Comparison of ENCODE assay signal across 8 cellular contexts in genomic region chr6:5084787-5085637, GRCh38. TPM values are rescaled to one million over a fixed set of nuclear protein-coding genes. Genes with fewer than 3 reads are reported as not detected.
A peak's percentile ranks its signal among the peaks of the same experiment; 100 is the strongest.
DNase-seq lines count a peak whose midpoint lies in the region; ATAC-seq and TF ChIP-seq lines count a peak whose summit lies in the region.

Gene PPP1R3G (plus strand): TSS chr6:5085341. CDS start chr6:5085486, 145 bp downstream.

- H3K27ac Mint-ChIP-seq in neural progenitor cell = no peak within 1 kb of the TSS

- ATAC-seq in GM19372 (IDR thresholded peaks at IDR 0.05; ENCODE audit: low read depth, unreplicated experiment) = peak; percentile 49
- ATAC-seq in foreskin keratinocyte = peak; percentile 19

- peak within 1 kb of the TSS; percentile 92 for H2AFZ ChIP-seq in neural progenitor cell (replicated peaks)

- H3K36me3 ChIP-seq in BLaER1 = no peaks in the 10 kb centered on the region
- H3K36me3 ChIP-seq in neural progenitor cell = no peaks in the 10 kb centered on the region

- H3K4me3 ChIP-seq in BLaER1 = peak within 1 kb of the TSS; percentile 72
- H3K4me3 ChIP-seq in HL-60 (replicated peaks; ENCODE audit: insufficient read depth, low read length) = peak within 1 kb of the TSS; percentile 59
- peak within 1 kb of the TSS; percentile 57 for H3K4me3 ChIP-seq in neural progenitor cell

- H4K20me1 ChIP-seq in BLaER1 (peaks cover 24% of the 10 kb centered on the region), neural progenitor cell (ENCODE audit: low read depth) (peaks cover 5% of the 10 kb centered on the region)

- H3K27me3 ChIP-seq in BLaER1 (peaks cover 61% of the 10 kb centered on the region), HL-60 (ENCODE audit: insufficient read depth, poor library complexity, severe bottlenecking) (peaks cover 28% of the 10 kb centered on the region), foreskin keratinocyte (peaks cover 28% of the 10 kb centered on the region), neural progenitor cell (peaks cover 83% of the 10 kb centered on the region)

- H3K4me2 ChIP-seq in BLaER1 (peak within 1 kb of the TSS; percentile 99), neural progenitor cell (peak within 1 kb of the TSS; percentile 85)

- H3K4me3 Mint-ChIP-seq in neural progenitor cell = peak within 1 kb of the TSS; percentile 89

- in situ Hi-C loops in G401 (cut with HindIII; ENCODE audit: low sequenced_read_pairs) = no loop called here

- H3K4me1 ChIP-seq in BLaER1 (peaks cover 28% of the 10 kb centered on the region), foreskin keratinocyte (peaks cover 15% of the 10 kb centered on the region), neural progenitor cell (peaks cover 20% of the 10 kb centered on the region)

- H3K27me3 Mint-ChIP-seq in neural progenitor cell (ENCODE audit: insufficient read depth, low read depth) = peaks cover 18% of the 10 kb centered on the region

- TF ChIP-seq CTCF in HL-60 (IDR thresholded peaks at IDR 0.05; ENCODE audit: insufficient read depth, low read length) (no peak), VCaP (conservative IDR thresholded peaks at IDR 0.05) (no peak), foreskin keratinocyte (conservative IDR thresholded peaks at IDR 0.05) (no peak), neural progenitor cell (IDR thresholded peaks at IDR 0.05) (no peak)

- H3K4me1 Mint-ChIP-seq in neural progenitor cell = peaks cover 18% of the 10 kb centered on the region

- peaks cover 7% of the 10 kb centered on the region for H3F3A ChIP-seq in neural progenitor cell (ENCODE audit: low read depth)

- H3K9me3 ChIP-seq in BLaER1 = peaks cover 8% of the 10 kb centered on the region; the same call in 1 of the 2 replicates
- H3K9me3 ChIP-seq in neural progenitor cell (ENCODE audit: low read depth) = no peaks in the 10 kb centered on the region

- peaks cover 2% of the 10 kb centered on the region for H3K9me3 Mint-ChIP-seq in neural progenitor cell

- no peaks in the 10 kb centered on the region for H3K36me3 Mint-ChIP-seq in neural progenitor cell

- DNase-seq in HL-60 (ENCODE audit: low read depth in 1 of 2, low spot score in 1 of 2) = peak; percentile 25 to 47
- peak; percentile 21 to 38 for DNase-seq in foreskin keratinocyte
- peak; percentile 55 for DNase-seq in neural progenitor cell (ENCODE audit: low spot score)
- DNase-seq in G401 (ENCODE audit: low spot score) = no peak
- no peak for DNase-seq in GDM1 (lab: John Stamatoyannopoulos, UW)

- H3K79me2 ChIP-seq in neural progenitor cell (ENCODE audit: low read depth) = no peaks in the 10 kb centered on the region

- H3K9ac ChIP-seq in BLaER1 = peak within 1 kb of the TSS; percentile 58
- no peak within 1 kb of the TSS for H3K9ac ChIP-seq in neural progenitor cell

- no peak within 1 kb of the TSS for H3K27ac ChIP-seq in BLaER1
- H3K27ac ChIP-seq in HL-60 (replicated peaks) = no peak within 1 kb of the TSS
- peak within 1 kb of the TSS; percentile 45; the same call in 1 of the 2 replicates for H3K27ac ChIP-seq in VCaP
- H3K27ac ChIP-seq in foreskin keratinocyte = no peak within 1 kb of the TSS
- H3K27ac ChIP-seq in neural progenitor cell = no peak within 1 kb of the TSS

RNA-seq across cellular contexts. Expression of gene PPP1R3G, which starts in this region (rescaled TPM):
- 0.07 and 0.10 TPM in 2 replicates for total RNA-seq in foreskin keratinocyte
- polyA plus RNA-seq in foreskin keratinocyte = 0.06 and 0.09 TPM in 2 replicates
- total RNA-seq in neural progenitor cell (ENCODE audit: low replicate concordance) = 0.15 and 0.36 TPM in 2 replicates
- 0.25 and 0.58 TPM in 2 replicates for total RNA-seq in G401 (2014; rRNA removed; shearing (Covaris generic))

Comparison
In these comparisons a context has a peak if more than half of its experiments do, and no peak if none do; other contexts are left out.
1. Peak in DNase-seq and ATAC-seq in foreskin keratinocyte; RNA of the gene not detected or under 1 TPM.
2. Peak in DNase-seq, H3K4me3 ChIP-seq and H3K4me2 ChIP-seq in neural progenitor cell; RNA of the gene not detected or under 1 TPM.
3. DNase-seq: peak in HL-60 (2 of 2); none in G401 (single experiment) and GDM1 (single experiment).
4. Peak in every context shown above with its lines, with median percentiles within 50 percentile points of each other: H3K4me3 ChIP-seq.